ENCODE assay signal across 24 cellular contexts in genomic region chr13:23147827-23148226, GRCh38. TPM values are rescaled to one million over a fixed set of nuclear protein-coding genes. Genes with fewer than 3 reads are reported as not detected.
"Had no signal": no experiment of that assay in that cellular context is flagged by ENCODE, and none has a peak within 500 bp of the region (broad histone marks: within the 10 kb centered on the region; RNA-seq: fewer than 3 reads in every experiment).

No MANE protein-coding gene starts in this region.

- H3K27me3 Mint-ChIP-seq: stimulated activated naive B cell treated with anti-CD40 and anti-IgM and Interleukin-4, amounts not matched to agents 10 μg/mL and 1 μg/mL and 100 μg/mL, for 72 hours; stimulated activated naive CD8-positive, alpha-beta T cell treated with anti-CD3 and anti-CD28 coated beads, Interleukin-15, amount 100 ng/mL, for 72 hours had no signal

- H3K9me3 ChIP-seq: mucosa of descending colon, neutrophil, thoracic aorta, transverse colon had no signal

- H3K4me1 Mint-ChIP-seq: naive thymus-derived CD8-positive, alpha-beta T cell; stimulated activated naive B cell treated with anti-CD40 and anti-IgM and Interleukin-4, amounts not matched to agents 10 μg/mL and 1 μg/mL and 100 μg/mL, for 72 hours; stimulated activated naive CD8-positive, alpha-beta T cell treated with anti-CD3 and anti-CD28 coated beads, Interleukin-15, amount 100 ng/mL, for 72 hours had no signal

- H3K27me3 ChIP-seq: dorsolateral prefrontal cortex, esophagus muscularis mucosa, gastrocnemius medialis, neutrophil, transverse colon, uterus had no signal

- H3K4me1 ChIP-seq: gastrocnemius medialis, spleen, transverse colon, uterus had no signal

- DNase-seq: dorsolateral prefrontal cortex; effector CD8-positive, alpha-beta T cell; gastrocnemius medialis; heart right ventricle; hypothalamus; islet precursor cell; mammary epithelial cell; mucosa of descending colon; naive thymus-derived CD8-positive, alpha-beta T cell; posterior cingulate gyrus; spleen; stimulated activated CD4-positive, alpha-beta T cell treated with anti-CD3 and anti-CD28 coated beads, Interleukin-2, amount 100 ng/mL, for 24 hours; stimulated activated CD4-positive, alpha-beta T cell treated with anti-CD3 and anti-CD28 coated beads, Interleukin-4, amount 100 ng/mL, for 4 hours; stimulated activated naive B cell treated with anti-CD40 and anti-IgM and Interleukin-4, amounts not matched to agents 10 μg/mL and 1 μg/mL and 100 μg/mL, for 72 hours; stimulated activated naive CD8-positive, alpha-beta T cell treated with anti-CD3 and anti-CD28 coated beads, Interleukin-15, amount 100 ng/mL, for 72 hours; transverse colon; uterus had no signal

- H3K36me3 ChIP-seq: esophagus muscularis mucosa, gastrocnemius medialis, heart right ventricle, neutrophil, spleen, thoracic aorta, transverse colon, uterus had no signal

- H3K4me3 Mint-ChIP-seq: naive thymus-derived CD8-positive, alpha-beta T cell; stimulated activated naive B cell treated with anti-CD40 and anti-IgM and Interleukin-4, amounts not matched to agents 10 μg/mL and 1 μg/mL and 100 μg/mL, for 72 hours; stimulated activated naive CD8-positive, alpha-beta T cell treated with anti-CD3 and anti-CD28 coated beads, Interleukin-15, amount 100 ng/mL, for 72 hours had no signal

- H3K9me3 Mint-ChIP-seq: stimulated activated naive CD8-positive, alpha-beta T cell treated with anti-CD3 and anti-CD28 coated beads, Interleukin-15, amount 100 ng/mL, for 72 hours had no signal

- H3K27ac Mint-ChIP-seq: naive thymus-derived CD8-positive, alpha-beta T cell; stimulated activated naive B cell treated with anti-CD40 and anti-IgM and Interleukin-4, amounts not matched to agents 10 μg/mL and 1 μg/mL and 100 μg/mL, for 72 hours; stimulated activated naive CD8-positive, alpha-beta T cell treated with anti-CD3 and anti-CD28 coated beads, Interleukin-15, amount 100 ng/mL, for 72 hours had no signal

- H3K36me3 Mint-ChIP-seq: naive thymus-derived CD8-positive, alpha-beta T cell; stimulated activated naive B cell treated with anti-CD40 and anti-IgM and Interleukin-4, amounts not matched to agents 10 μg/mL and 1 μg/mL and 100 μg/mL, for 72 hours had no signal

- ATAC-seq: gastrocnemius medialis; heart right ventricle; left lobe of liver; mucosa of descending colon; naive thymus-derived CD8-positive, alpha-beta T cell; stimulated activated naive B cell treated with anti-CD40 and anti-IgM and Interleukin-4, amounts not matched to agents 10 μg/mL and 1 μg/mL and 100 μg/mL, for 72 hours; stimulated activated naive CD8-positive, alpha-beta T cell treated with anti-CD3 and anti-CD28 coated beads, Interleukin-15, amount 100 ng/mL, for 72 hours had no signal

- H3K4me3 ChIP-seq: dorsolateral prefrontal cortex, gastrocnemius medialis, heart right ventricle, mucosa of descending colon, spleen, thoracic aorta, transverse colon, uterus had no signal

- H3K27ac ChIP-seq: epithelial cell of prostate, esophagus muscularis mucosa, gastrocnemius medialis, neutrophil, spleen, thoracic aorta, transverse colon, uterus had no signal

RNA-seq across cellular contexts. Expression of gene SGCG, which starts 33.0 kb away (rescaled TPM):
- total RNA-seq: fibroblast of villous mesenchyme; left lobe of liver; mammary epithelial cell; naive thymus-derived CD8-positive, alpha-beta T cell; spleen; transverse colon had no signal
- polyA plus RNA-seq: mammary epithelial cell; naive thymus-derived CD8-positive, alpha-beta T cell; neural cell; spleen had no signal
